In genomic region chr11:27868226-27868625, GRCh38 we compare ENCODE assay signal across 29 cellular contexts.
"Had no signal": no experiment of that assay in that cellular context is flagged by ENCODE, and none has a peak within 500 bp of the region (broad histone marks: within the 10 kb centered on the region; RNA-seq: fewer than 3 reads in every experiment).

No MANE protein-coding gene starts in this region.

- H3K27me3 ChIP-seq: adrenal gland, breast epithelium, Peyer's patch had no signal

- H3K36me3 ChIP-seq: adrenal gland, breast epithelium, Peyer's patch, SJCRH30, WERI-Rb-1 had no signal

- H3K27ac ChIP-seq: adrenal gland, breast epithelium, Peyer's patch, RWPE1, SJCRH30, WERI-Rb-1 had no signal

- H3K4me2 ChIP-seq: SK-N-SH had no signal

- H3K9me3 ChIP-seq: adrenal gland, breast epithelium, Peyer's patch, SJCRH30, SK-N-SH had no signal

- H3K4me1 ChIP-seq: adrenal gland, breast epithelium, Peyer's patch had no signal

- H3K9ac ChIP-seq: SK-N-SH had no signal

- ATAC-seq: activated CD4-positive, CD25-positive, alpha-beta regulatory T cell treated with anti-CD3 and anti-CD28 coated beads, Interleukin-2, amount 50 U/mL, for 24 hours; activated CD8-positive, alpha-beta T cell treated with anti-CD3 and anti-CD28 coated beads for 36 hours; activated T-cell treated with anti-CD3 and anti-CD28 coated beads, Interleukin-2, amount 50 U/mL, for 72 hours had no signal

- H3K4me3 ChIP-seq: adrenal gland, breast epithelium, Peyer's patch, SJCRH30 had no signal

- DNase-seq: activated CD4-positive, alpha-beta T cell treated with anti-CD3 and anti-CD28 coated beads for 4 hours; activated CD8-positive, alpha-beta memory T cell treated with anti-CD3 and anti-CD28 coated beads, Interleukin-2, amount 50 U/mL, for 4 hours; activated CD8-positive, alpha-beta T cell treated with anti-CD3 and anti-CD28 coated beads for 36 hours; activated gamma-delta T cell treated with Interleukin-2 at 50 U/mL for 16 hours; activated naive CD4-positive, alpha-beta T cell treated with anti-CD3 and anti-CD28 coated beads, Interleukin-2, amount 10 ng/mL, durations not matched to agents 7 days and 5 days; activated naive CD8-positive, alpha-beta T cell treated with anti-CD3 and anti-CD28 coated beads, Interleukin-2, amount 10 ng/mL, durations not matched to agents 7 days and 5 days; activated T-cell treated with anti-CD3 and anti-CD28 coated beads, Interleukin-2, amount 50 U/mL, for 72 hours; adrenal gland; aorta; caudate nucleus; Kasumi-1; NCI-H1048; NCI-H1694; NCI-H2029; NCI-H2107; NCI-H2171 treated with DMSO at 0.1 percent for 48 hours; NCI-H345; NCI-H510A; NCI-H526 treated with DMSO at 0.1 percent for 48 hours; NCI-H82; Peyer's patch; Right ventricle myocardium superior; SJCRH30; SK-N-SH; T-helper 1 cell; WERI-Rb-1 had no signal
